18 cellular contexts compared by ENCODE assay signal in the genomic region with DNA sequence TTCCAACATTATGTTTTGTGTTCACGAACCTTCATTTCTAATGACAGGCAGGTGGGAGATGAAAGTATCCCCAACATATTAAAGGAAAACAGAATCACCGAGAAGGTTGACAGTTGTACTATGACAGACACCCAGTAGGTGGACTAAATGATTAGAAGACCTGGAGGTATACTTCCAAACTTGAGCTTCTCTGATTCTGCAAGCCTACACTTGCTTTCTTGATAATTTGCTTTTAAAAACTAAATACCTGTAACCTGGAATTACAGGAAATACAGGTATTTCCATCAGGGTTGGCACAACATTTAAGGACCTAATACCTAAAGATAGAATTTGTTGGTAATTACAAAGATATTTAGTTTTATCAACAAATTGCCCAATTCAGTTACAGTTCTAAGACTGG. TPM values are rescaled to one million over a fixed set of nuclear protein-coding genes. Genes with fewer than 3 reads are reported as not detected.
DNase-seq lines count a peak whose midpoint lies in the region; ATAC-seq and TF ChIP-seq lines count a peak whose summit lies in the region.
"Had no signal": no experiment of that assay in that cellular context is flagged by ENCODE, and none has a peak within 500 bp of the region (broad histone marks: within the 10 kb centered on the region; RNA-seq: fewer than 3 reads in every experiment).

No MANE protein-coding gene starts in this region.

- peak; percentile 69 for ATAC-seq in PC-3

- peaks cover 13% of the 10 kb centered on the region for H3K4me1 ChIP-seq in PC-3 (ENCODE audit: insufficient read depth, low read length)
- H3K4me1 ChIP-seq: HAP-1 had no signal

- TF ChIP-seq CTCF in PC-3 (conservative IDR thresholded peaks at IDR 0.05; ENCODE audit: low read depth, low read length) (peak; percentile 53), epithelial cell of esophagus (IDR thresholded peaks at IDR 0.05; ENCODE audit: insufficient read depth, low read depth, low read length, missing control alignments) (peak; percentile 53)

- H3F3A ChIP-seq in PC-3 (ENCODE audit: low read length, unreplicated experiment), result no peaks in the 10 kb centered on the region

- H3K9me2 ChIP-seq in PC-3 (replicated peaks; ENCODE audit: low read length), result no peaks in the 10 kb centered on the region
- H3K9me2 ChIP-seq: SK-N-SH had no signal

- POLR2A ChIA-PET in PC-3 (lab: Charles Lee; ENCODE audit: unreplicated experiment) (no interaction called here), HEK293T (lab: Yijun Ruan, JAX) (no interaction called here)

- H3K4me3 ChIP-seq in PC-3 (ENCODE audit: low read length) (no peak overlapping the region), epithelial cell of esophagus (ENCODE audit: low read length) (no peak overlapping the region)
- H3K4me3 ChIP-seq: HAP-1 had no signal

- no peak overlapping the region for H3K27ac ChIP-seq in PC-3 (ENCODE audit: low read length)
- H3K27ac ChIP-seq: 22Rv1 had no signal

- H3K9me3 ChIP-seq in PC-3 (ENCODE audit: low read length), result no peaks in the 10 kb centered on the region
- H3K9me3 ChIP-seq: HAP-1, SK-N-SH had no signal

- no peak overlapping the region for H3K9ac ChIP-seq in PC-3 (ENCODE audit: low read length)
- H3K9ac ChIP-seq: SK-N-SH had no signal

- H3K36me3 ChIP-seq in PC-3 (ENCODE audit: low read depth, low read length), result no peaks in the 10 kb centered on the region
- H3K36me3 ChIP-seq: HAP-1 had no signal

- no TSS peak for BruUV-seq in PC-3 (replicated peaks; lab: Mats Ljungman, UMichigan)

- no peak overlapping the region for H3K4me2 ChIP-seq in PC-3 (ENCODE audit: low read length)
- H3K4me2 ChIP-seq: SK-N-SH had no signal

- H3K79me2 ChIP-seq in PC-3 (ENCODE audit: low read length), result no peaks in the 10 kb centered on the region

- no peaks in the 10 kb centered on the region for H3K27me3 ChIP-seq in PC-3 (ENCODE audit: low read length)

- no peak overlapping the region for H2AFZ ChIP-seq in PC-3 (ENCODE audit: low read length)

- peak; percentile 27 for DNase-seq in DMS53 (lab: John Stamatoyannopoulos, UW)
- DNase-seq in DMS53 treated with DMSO at 0.1 percent for 48 hours (lab: John Stamatoyannopoulos, UW; ENCODE audit: unreplicated experiment), result no peak
- peak; percentile 54 for DNase-seq in PC-3
- peak; percentile 87 for DNase-seq in epithelial cell of esophagus (ENCODE audit: low read depth)
- DNase-seq in cardiac septum (ENCODE audit: low spot score), result no peak
- no peak for DNase-seq in AG08395 (ENCODE audit: low spot score)
- no peak for DNase-seq in iPS-NIHi11 (ENCODE audit: low spot score)
- no peak for DNase-seq in HEK293T (ENCODE audit: extremely low spot score)
- DNase-seq: DMS79, GF-D8, NCI-H1436, NCI-H2081 treated with DMSO at 0.1 percent for 48 hours, NCI-H526, Right ventricle myocardium superior, SK-N-SH had no signal

- intact Hi-C loops in PC-3 (cut with micrococcal nuclease), result loop anchor here (10.0 kb wide), 1 partner anchor 1371 kb away; no protein-coding TSS in a partner anchor
- intact Hi-C loops in cardiac septum (cut with DNase I), result loop anchor here (5.0 kb wide), 1 partner anchor 86 kb away; no protein-coding TSS in a partner anchor

- no peaks in the 10 kb centered on the region for H4K20me1 ChIP-seq in PC-3 (ENCODE audit: low read length)

- CTCF ChIA-PET in PC-3 (lab: Charles Lee) (interaction anchor here (0.6 to 1.1 kb wide), 2 partner anchors 164 to 215 kb away, joined by 6 to 9 read pairs; no protein-coding TSS in a partner anchor), HEK293T (lab: Yijun Ruan, JAX) (no interaction called here)

TF ChIP-seq in HEK293T, 16 proteins besides CTCF, POLR2A, EP300 and RAD21:
- TF ChIP-seq HDGF (IDR thresholded peaks at IDR 0.05; ENCODE audit: borderline replicate concordance) (no peak), ARNT (IDR thresholded peaks at IDR 0.05) (no peak), NFRKB (IDR thresholded peaks at IDR 0.05) (no peak)
- TF ChIP-seq, protein P1, sequence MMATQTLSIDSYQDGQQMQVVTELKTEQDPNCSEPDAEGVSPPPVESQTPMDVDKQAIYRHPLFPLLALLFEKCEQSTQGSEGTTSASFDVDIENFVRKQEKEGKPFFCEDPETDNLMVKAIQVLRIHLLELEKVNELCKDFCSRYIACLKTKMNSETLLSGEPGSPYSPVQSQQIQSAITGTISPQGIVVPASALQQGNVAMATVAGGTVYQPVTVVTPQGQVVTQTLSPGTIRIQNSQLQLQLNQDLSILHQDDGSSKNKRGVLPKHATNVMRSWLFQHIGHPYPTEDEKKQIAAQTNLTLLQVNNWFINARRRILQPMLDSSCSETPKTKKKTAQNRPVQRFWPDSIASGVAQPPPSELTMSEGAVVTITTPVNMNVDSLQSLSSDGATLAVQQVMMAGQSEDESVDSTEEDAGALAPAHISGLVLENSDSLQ (IDR thresholded peaks at IDR 0.05), result no peak

RNA-seq across cellular contexts. Expression of a gene that starts 43.4 kb away (rescaled TPM):
- total RNA-seq in PC-3 (2014; rRNA removed) (not detected in 2 replicates), cardiac septum (not detected)
- total RNA-seq: Right ventricle myocardium superior; T-helper 1 cell treated with Interleukin-12 subunit alpha and Interleukin-12 subunit beta and Interleukin-4 antibody, amounts not matched to agents 30 ng/mL and 1 ng/mL, for 36 hours had no signal

Comparison
In these comparisons a context has a peak if more than half of its experiments do, and no peak if none do; other contexts are left out.
1. DNase-seq: peak in DMS53 (single experiment), PC-3 (single experiment) and epithelial cell of esophagus (single experiment); none in DMS53 treated with DMSO at 0.1 percent for 48 hours (single experiment), cardiac septum (single experiment), AG08395 (single experiment), iPS-NIHi11 (single experiment) and HEK293T (single experiment).